In the genomic region with DNA sequence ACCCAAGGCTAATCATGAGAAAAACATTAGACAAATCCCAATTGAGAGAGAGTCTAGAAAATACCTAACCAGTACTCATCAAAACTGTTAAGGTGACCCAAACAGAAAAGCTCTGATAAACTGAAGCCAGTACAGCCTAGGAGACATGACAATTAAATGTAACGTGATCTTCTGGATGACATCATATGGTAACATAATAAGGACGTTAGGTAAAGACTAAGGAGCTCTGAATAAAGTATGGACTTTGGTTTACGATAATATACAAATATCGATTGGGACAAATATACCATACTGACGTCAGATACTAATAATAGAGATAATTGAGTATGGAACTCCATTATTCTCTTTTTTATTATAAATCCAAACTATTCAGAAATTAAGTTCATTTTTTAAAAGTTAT, we compare ENCODE assay signal across 31 cellular contexts.
"Had no signal": no experiment of that assay in that cellular context is flagged by ENCODE, and none has a peak within 500 bp of the region (broad histone marks: within the 10 kb centered on the region; RNA-seq: fewer than 3 reads in every experiment).

No MANE protein-coding gene starts in this region.

- H3K79me2 ChIP-seq: parathyroid adenoma had no signal

- H3K4me1 ChIP-seq: left lung, lower lobe of right lung, neural progenitor cell, parathyroid adenoma, right atrium auricular region, stomach, testis, thyroid gland, transverse colon, upper lobe of left lung, vagina had no signal

- DNase-seq: hypothalamus; immature natural killer cell; kidney; left colon; left lung; lower lobe of right lung; mammary epithelial cell; mesenchymal stem cell; naive B cell; natural killer cell; nephron progenitor cell; occipital lobe; stimulated activated CD4-positive, alpha-beta T cell treated with anti-CD3 and anti-CD28 coated beads, Interleukin-12 subunit alpha, Interleukin-12 subunit beta, amount 100 ng/mL, for 4 hours; stimulated activated CD4-positive, alpha-beta T cell treated with anti-CD3 and anti-CD28 coated beads, Interleukin-15, amount 100 ng/mL, for 24 hours; stimulated activated CD4-positive, alpha-beta T cell treated with anti-CD3 and anti-CD28 coated beads, Interleukin-2, amount 100 ng/mL, for 24 hours; stimulated activated CD4-positive, alpha-beta T cell treated with anti-CD3 and anti-CD28 coated beads, Interleukin-4, amount 100 ng/mL, for 1 hour; stimulated activated naive B cell treated with anti-CD40 and anti-IgM and Interleukin-4, amounts not matched to agents 10 μg/mL and 1 μg/mL and 100 μg/mL, for 72 hours; stimulated activated naive CD8-positive, alpha-beta T cell treated with anti-CD3 and anti-CD28 coated beads, Interleukin-15, Interleukin-2, amounts not matched to agents 100 U/mL and 50 U/mL, for 24 hours; stomach; testis; thyroid gland; transverse colon; upper lobe of left lung had no signal

- FAIRE-seq: islet of Langerhans, kidney had no signal

- H3K9me3 ChIP-seq: lower lobe of right lung, neutrophil, stomach, testis, thyroid gland, transverse colon, vagina had no signal

- H3K4me3 ChIP-seq: left lung, lower lobe of right lung, neural progenitor cell, right atrium auricular region, skin epidermis, stomach, testis, thyroid gland, transverse colon, upper lobe of left lung, vagina had no signal

- H2AFZ ChIP-seq: neural progenitor cell, parathyroid adenoma had no signal

- H3K27me3 ChIP-seq: left lung, neural progenitor cell, neutrophil, right atrium auricular region, stomach, testis, thyroid gland, transverse colon, upper lobe of left lung, vagina had no signal

- ATAC-seq: left colon; left lung; lower lobe of right lung; natural killer cell; sciatic nerve; stimulated activated naive B cell treated with anti-CD40 and anti-IgM and Interleukin-4, amounts not matched to agents 10 μg/mL and 1 μg/mL and 100 μg/mL, for 72 hours; stimulated activated naive CD8-positive, alpha-beta T cell treated with anti-CD3 and anti-CD28 coated beads, Interleukin-15, Interleukin-2, amounts not matched to agents 100 U/mL and 50 U/mL, for 24 hours had no signal

- H3K36me3 ChIP-seq: left lung, lower lobe of right lung, neural progenitor cell, neutrophil, right atrium auricular region, stomach, thyroid gland, transverse colon, upper lobe of left lung, vagina had no signal

- H3K4me2 ChIP-seq: neural progenitor cell had no signal

- H3K27ac ChIP-seq: left lung, lower lobe of right lung, neural progenitor cell, neutrophil, parathyroid adenoma, right atrium auricular region, skin epidermis, stomach, testis, thyroid gland, transverse colon, upper lobe of left lung, vagina had no signal

- H3K9ac ChIP-seq: neural progenitor cell, parathyroid adenoma had no signal
